In the genomic region with DNA sequence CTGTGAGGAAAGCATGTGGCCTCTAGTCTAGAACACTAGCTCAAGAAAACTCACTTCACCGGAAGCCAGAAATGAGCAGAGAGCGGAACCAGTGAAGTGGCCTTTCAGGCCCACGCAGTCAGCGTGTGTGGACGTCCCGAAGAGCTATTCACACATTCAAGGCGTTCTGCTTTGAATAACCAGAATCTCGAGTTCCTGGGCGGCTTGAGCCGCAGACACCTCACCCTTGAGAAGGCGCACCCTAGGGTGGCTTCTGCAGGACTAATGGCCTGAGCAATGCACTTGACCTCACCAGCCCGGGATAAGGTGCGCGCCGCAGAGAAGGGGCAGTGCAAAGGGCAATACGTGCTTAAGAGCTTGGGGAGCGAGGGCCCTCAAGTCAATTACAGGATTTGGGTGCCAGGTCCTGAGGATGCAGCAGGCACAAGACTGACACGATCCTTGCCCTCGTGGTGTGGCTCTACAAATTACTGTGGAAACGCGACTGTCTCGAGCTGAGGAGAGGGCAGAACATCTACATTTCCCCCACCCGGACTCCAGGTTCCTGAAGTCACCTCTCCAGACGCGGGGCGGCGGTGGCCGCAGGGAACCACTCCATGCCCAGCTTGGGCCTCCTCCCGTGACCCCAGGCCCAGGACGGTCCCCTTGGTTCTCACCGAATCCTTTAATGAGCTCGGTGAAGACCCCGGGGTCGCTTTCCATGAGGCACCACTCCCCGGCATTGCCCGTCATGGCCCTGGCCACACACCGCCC, we compare ENCODE assay signal across 1 cellular context.
TF ChIP-seq lines count a peak whose summit lies in the region.

No MANE protein-coding gene starts in this region.

TF ChIP-seq in K562, 482 proteins besides CTCF, POLR2A, EP300 and RAD21 (continued from another document and continues in another):
- TF ChIP-seq, protein P1, sequence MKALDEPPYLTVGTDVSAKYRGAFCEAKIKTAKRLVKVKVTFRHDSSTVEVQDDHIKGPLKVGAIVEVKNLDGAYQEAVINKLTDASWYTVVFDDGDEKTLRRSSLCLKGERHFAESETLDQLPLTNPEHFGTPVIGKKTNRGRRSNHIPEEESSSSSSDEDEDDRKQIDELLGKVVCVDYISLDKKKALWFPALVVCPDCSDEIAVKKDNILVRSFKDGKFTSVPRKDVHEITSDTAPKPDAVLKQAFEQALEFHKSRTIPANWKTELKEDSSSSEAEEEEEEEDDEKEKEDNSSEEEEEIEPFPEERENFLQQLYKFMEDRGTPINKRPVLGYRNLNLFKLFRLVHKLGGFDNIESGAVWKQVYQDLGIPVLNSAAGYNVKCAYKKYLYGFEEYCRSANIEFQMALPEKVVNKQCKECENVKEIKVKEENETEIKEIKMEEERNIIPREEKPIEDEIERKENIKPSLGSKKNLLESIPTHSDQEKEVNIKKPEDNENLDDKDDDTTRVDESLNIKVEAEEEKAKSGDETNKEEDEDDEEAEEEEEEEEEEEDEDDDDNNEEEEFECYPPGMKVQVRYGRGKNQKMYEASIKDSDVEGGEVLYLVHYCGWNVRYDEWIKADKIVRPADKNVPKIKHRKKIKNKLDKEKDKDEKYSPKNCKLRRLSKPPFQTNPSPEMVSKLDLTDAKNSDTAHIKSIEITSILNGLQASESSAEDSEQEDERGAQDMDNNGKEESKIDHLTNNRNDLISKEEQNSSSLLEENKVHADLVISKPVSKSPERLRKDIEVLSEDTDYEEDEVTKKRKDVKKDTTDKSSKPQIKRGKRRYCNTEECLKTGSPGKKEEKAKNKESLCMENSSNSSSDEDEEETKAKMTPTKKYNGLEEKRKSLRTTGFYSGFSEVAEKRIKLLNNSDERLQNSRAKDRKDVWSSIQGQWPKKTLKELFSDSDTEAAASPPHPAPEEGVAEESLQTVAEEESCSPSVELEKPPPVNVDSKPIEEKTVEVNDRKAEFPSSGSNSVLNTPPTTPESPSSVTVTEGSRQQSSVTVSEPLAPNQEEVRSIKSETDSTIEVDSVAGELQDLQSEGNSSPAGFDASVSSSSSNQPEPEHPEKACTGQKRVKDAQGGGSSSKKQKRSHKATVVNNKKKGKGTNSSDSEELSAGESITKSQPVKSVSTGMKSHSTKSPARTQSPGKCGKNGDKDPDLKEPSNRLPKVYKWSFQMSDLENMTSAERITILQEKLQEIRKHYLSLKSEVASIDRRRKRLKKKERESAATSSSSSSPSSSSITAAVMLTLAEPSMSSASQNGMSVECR (CRISPR knock-in tag; IDR thresholded peaks at IDR 0.05), result no peak
- TF ChIP-seq PHB (CRISPR knock-in tag; IDR thresholded peaks at IDR 0.05), result 0 out of 2 replicates have a peak, but pooled peaks have one; percentile 23
- TF ChIP-seq ZNF143 (CRISPR knock-in tag; IDR thresholded peaks at IDR 0.05), result no peak
- TF ChIP-seq, protein P2, sequence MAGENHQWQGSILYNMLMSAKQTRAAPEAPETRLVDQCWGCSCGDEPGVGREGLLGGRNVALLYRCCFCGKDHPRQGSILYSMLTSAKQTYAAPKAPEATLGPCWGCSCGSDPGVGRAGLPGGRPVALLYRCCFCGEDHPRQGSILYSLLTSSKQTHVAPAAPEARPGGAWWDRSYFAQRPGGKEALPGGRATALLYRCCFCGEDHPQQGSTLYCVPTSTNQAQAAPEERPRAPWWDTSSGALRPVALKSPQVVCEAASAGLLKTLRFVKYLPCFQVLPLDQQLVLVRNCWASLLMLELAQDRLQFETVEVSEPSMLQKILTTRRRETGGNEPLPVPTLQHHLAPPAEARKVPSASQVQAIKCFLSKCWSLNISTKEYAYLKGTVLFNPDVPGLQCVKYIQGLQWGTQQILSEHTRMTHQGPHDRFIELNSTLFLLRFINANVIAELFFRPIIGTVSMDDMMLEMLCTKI (IDR thresholded peaks at IDR 0.05; ENCODE audit: partially characterized antibody), result no peak
- TF ChIP-seq, protein P3, sequence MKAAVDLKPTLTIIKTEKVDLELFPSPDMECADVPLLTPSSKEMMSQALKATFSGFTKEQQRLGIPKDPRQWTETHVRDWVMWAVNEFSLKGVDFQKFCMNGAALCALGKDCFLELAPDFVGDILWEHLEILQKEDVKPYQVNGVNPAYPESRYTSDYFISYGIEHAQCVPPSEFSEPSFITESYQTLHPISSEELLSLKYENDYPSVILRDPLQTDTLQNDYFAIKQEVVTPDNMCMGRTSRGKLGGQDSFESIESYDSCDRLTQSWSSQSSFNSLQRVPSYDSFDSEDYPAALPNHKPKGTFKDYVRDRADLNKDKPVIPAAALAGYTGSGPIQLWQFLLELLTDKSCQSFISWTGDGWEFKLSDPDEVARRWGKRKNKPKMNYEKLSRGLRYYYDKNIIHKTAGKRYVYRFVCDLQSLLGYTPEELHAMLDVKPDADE (conservative IDR thresholded peaks at IDR 0.05; ENCODE audit: control insufficient read depth, low read depth, low read length), result no peak
- TF ChIP-seq ZSCAN29 (IDR thresholded peaks at IDR 0.05), result peak; percentile 46; the same call in 1 of the 2 replicates
- no peak for TF ChIP-seq TFAM (CRISPR knock-in tag; conservative IDR thresholded peaks at IDR 0.05)
- no peak for TF ChIP-seq PTRF (tag; IDR thresholded peaks at IDR 0.05)
- TF ChIP-seq MAZ (CRISPR knock-in tag; conservative IDR thresholded peaks at IDR 0.05 in 1 of 2, IDR thresholded peaks at IDR 0.05 in 1 of 2), result no peak
- TF ChIP-seq, protein P4, sequence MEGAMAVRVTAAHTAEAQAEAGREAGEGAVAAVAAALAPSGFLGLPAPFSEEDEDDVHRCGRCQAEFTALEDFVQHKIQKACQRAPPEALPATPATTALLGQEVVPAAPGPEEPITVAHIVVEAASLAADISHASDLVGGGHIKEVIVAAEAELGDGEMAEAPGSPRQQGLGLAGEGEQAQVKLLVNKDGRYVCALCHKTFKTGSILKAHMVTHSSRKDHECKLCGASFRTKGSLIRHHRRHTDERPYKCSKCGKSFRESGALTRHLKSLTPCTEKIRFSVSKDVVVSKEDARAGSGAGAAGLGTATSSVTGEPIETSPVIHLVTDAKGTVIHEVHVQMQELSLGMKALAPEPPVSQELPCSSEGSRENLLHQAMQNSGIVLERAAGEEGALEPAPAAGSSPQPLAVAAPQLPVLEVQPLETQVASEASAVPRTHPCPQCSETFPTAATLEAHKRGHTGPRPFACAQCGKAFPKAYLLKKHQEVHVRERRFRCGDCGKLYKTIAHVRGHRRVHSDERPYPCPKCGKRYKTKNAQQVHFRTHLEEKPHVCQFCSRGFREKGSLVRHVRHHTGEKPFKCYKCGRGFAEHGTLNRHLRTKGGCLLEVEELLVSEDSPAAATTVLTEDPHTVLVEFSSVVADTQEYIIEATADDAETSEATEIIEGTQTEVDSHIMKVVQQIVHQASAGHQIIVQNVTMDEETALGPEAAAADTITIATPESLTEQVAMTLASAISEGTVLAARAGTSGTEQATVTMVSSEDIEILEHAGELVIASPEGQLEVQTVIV (CRISPR knock-in tag; IDR thresholded peaks at IDR 0.05; ENCODE audit: borderline replicate concordance), result no peak
- TF ChIP-seq, protein P5, sequence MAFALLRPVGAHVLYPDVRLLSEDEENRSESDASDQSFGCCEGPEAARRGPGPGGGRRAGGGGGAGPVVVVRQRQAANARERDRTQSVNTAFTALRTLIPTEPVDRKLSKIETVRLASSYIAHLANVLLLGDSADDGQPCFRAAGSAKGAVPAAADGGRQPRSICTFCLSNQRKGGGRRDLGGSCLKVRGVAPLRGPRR (CRISPR knock-in tag; IDR thresholded peaks at IDR 0.05), result 0 out of 2 replicates have a peak, but pooled peaks have one; percentile 58
- no peak for TF ChIP-seq ZNF76 (CRISPR knock-in tag; IDR thresholded peaks at IDR 0.05; ENCODE audit: borderline replicate concordance)
- no peak for TF ChIP-seq MCM7 (IDR thresholded peaks at IDR 0.05)
- TF ChIP-seq, protein P6, sequence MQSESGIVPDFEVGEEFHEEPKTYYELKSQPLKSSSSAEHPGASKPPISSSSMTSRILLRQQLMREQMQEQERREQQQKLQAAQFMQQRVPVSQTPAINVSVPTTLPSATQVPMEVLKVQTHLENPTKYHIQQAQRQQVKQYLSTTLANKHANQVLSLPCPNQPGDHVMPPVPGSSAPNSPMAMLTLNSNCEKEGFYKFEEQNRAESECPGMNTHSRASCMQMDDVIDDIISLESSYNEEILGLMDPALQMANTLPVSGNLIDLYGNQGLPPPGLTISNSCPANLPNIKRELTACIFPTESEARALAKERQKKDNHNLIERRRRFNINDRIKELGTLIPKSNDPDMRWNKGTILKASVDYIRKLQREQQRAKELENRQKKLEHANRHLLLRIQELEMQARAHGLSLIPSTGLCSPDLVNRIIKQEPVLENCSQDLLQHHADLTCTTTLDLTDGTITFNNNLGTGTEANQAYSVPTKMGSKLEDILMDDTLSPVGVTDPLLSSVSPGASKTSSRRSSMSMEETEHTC (IDR thresholded peaks at IDR 0.05), result no peak
- TF ChIP-seq SMARCC2 (IDR thresholded peaks at IDR 0.05; ENCODE audit: low read depth), result no peak
- peak; percentile 65; the same call in 1 of the 2 replicates for TF ChIP-seq ZNF165 (CRISPR knock-in tag; IDR thresholded peaks at IDR 0.05; ENCODE audit: borderline replicate concordance)
- TF ChIP-seq HIVEP1 (CRISPR knock-in tag; IDR thresholded peaks at IDR 0.05), result peak; percentile 66; the same call in 1 of the 2 replicates
- TF ChIP-seq SIN3A (IDR thresholded peaks at IDR 0.05; ENCODE audit: borderline replicate concordance in 2 of 2, control insufficient read depth in 1 of 2, low read depth in 2 of 2, low read length in 2 of 2), result no peak; a peak in 1 of 4 replicates
- TF ChIP-seq PPARD (CRISPR knock-in tag; IDR thresholded peaks at IDR 0.05), result no peak
- no peak for TF ChIP-seq HMG20A (CRISPR knock-in tag; conservative IDR thresholded peaks at IDR 0.05)
- no peak for TF ChIP-seq SIRT6 (IDR thresholded peaks at IDR 0.05; ENCODE audit: low read depth, low read length)
- no peak for TF ChIP-seq NUFIP1 (IDR thresholded peaks at IDR 0.05; ENCODE audit: partially characterized antibody)
- TF ChIP-seq, protein P7, sequence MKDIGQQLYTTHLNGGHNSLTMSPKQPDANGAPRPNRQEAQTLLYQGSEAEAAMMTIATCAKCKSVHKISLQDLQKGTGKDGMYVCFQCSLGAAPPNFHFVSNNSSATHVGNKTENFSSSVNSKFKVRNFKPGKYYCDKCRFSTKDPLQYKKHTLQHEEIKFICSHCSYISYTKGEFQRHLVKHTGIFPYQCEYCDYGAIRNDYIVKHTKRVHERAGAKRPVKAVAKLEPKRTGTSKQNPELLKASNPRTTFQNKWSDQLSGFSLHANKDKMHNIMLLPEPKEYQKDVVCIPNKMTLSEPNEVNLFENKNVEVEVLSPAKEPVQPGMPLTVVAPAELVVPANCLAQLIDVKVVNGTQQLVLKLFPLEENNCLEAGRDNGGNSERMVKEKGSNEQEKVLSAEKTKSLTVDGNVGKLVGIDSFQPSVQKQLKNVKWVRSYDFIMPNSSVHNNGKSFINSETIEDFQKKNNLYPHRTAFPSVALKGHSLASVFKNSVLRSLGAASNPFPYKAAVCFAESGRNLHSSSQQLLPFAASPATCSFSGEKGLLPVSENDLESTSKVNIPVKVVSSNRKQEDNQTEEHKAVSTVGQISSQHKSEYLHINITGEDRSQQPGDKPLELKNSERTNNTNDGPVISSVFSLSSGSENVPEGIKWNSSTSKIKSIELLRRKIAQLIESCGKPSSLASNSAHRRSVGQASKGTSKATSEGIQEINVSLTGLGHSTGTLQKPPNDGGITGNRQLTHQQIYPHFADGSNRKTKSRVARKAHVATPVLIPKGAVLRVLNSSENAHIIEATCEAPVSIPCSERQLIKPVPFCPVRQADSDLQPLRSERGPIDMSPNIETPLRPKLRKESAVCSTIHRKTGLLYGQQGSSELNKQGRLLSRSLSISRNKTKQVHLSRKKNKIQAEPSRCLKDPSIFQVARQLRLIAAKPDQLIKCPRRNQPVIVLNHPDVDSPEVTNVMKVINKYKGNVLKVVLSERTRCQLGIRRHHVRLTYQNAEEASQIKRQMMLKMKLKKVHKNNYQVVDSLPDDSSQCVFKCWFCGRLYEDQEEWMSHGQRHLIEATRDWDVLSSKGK (CRISPR knock-in tag; IDR thresholded peaks at IDR 0.05), result no peak
- no peak for TF ChIP-seq SRSF7 (optimal IDR thresholded peaks at IDR 0.05; ENCODE audit: low read depth, low read length)
- peak; percentile 38; the same call in 1 of the 2 replicates for TF ChIP-seq ZNF551 (CRISPR knock-in tag; IDR thresholded peaks at IDR 0.05)
